8 cellular contexts compared by ENCODE assay signal in the genomic region with DNA sequence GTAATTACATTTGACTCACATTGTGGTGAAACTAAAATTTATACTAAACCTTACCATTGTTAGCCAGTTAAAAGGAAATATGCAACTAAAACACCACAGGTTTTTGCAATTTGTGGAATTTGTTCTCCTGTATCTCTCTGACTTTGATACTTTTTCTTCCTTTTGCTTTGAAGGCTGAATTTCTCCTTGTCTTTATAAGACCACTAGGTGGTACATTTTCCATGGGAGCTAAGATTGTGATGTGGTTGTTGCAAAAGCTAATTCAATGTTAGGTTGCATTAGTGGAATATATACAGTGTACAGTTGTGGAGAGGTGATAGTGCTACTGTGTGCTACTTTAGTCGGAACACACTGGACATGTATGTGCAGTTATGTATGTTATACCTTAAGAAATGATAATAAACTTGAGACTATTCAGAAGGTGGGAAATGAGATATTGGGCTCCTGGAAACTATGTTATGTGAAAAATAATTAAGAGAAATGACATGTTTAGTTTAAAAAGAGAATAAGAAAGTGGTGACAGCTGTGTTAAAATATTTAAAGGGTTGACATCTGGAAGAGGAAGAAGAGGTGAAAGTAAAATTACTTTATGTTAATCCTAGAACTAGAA.
DNase-seq lines count a peak whose midpoint lies in the region; ATAC-seq, FAIRE-seq and TF ChIP-seq lines count a peak whose summit lies in the region.

No MANE protein-coding gene starts in this region.

- peak; percentile 38 for DNase-seq in SIG-M5 treated with dmso at 0.1 percent for 504 hours (lab: John Stamatoyannopoulos, UW; ENCODE audit: unreplicated experiment)
- no peak for DNase-seq in SIG-M5 (lab: John Stamatoyannopoulos, UW)
- DNase-seq in NCI-H82 (lab: John Stamatoyannopoulos, UW): peak; percentile 41
- DNase-seq in pancreas: no peak
- DNase-seq in DMS153 treated with DMSO at 0.1 percent for 48 hours (lab: John Stamatoyannopoulos, UW; ENCODE audit: unreplicated experiment): no peak

- H3K9me3 ChIP-seq in pancreas: no peaks in the 10 kb centered on the region

- 42 to 48% methylated on average over 1 of the region's 1 CpG for WGBS in pancreas, 2 donors

- peak in 2 of 4 donors; percentile 28 to 65 for ATAC-seq in pancreas
- no peak for ATAC-seq in HG02678 (IDR thresholded peaks at IDR 0.05; ENCODE audit: unreplicated experiment)
- ATAC-seq in HG03159 (IDR thresholded peaks at IDR 0.05; ENCODE audit: unreplicated experiment): no peak

- H3K27ac ChIP-seq in pancreas: no peak overlapping the region

- no peaks in the 10 kb centered on the region for H3K27me3 ChIP-seq in pancreas

- no peak for TF ChIP-seq CTCF in pancreas (IDR thresholded peaks at IDR 0.05)

- no peaks in the 10 kb centered on the region for H3K36me3 ChIP-seq in pancreas

- no peaks in the 10 kb centered on the region for H3K4me1 ChIP-seq in pancreas

- peak; percentile 87 for FAIRE-seq in endometrium (lab: Jason Lieb, UNC)
- peak; percentile 17 for FAIRE-seq in pancreas (lab: Jason Lieb, UNC)

- intact Hi-C loops in pancreas (cut with DNase I): no loop called here

- no peak overlapping the region for H3K4me3 ChIP-seq in pancreas

Comparison
In these comparisons a context has a peak if more than half of its experiments do, and no peak if none do; other contexts are left out.
1. DNase-seq: peak in SIG-M5 treated with dmso at 0.1 percent for 504 hours (single experiment) and NCI-H82 (single experiment); none in SIG-M5 (single experiment), pancreas (0 of 6) and DMS153 treated with DMSO at 0.1 percent for 48 hours (single experiment).